In the genomic region with DNA sequence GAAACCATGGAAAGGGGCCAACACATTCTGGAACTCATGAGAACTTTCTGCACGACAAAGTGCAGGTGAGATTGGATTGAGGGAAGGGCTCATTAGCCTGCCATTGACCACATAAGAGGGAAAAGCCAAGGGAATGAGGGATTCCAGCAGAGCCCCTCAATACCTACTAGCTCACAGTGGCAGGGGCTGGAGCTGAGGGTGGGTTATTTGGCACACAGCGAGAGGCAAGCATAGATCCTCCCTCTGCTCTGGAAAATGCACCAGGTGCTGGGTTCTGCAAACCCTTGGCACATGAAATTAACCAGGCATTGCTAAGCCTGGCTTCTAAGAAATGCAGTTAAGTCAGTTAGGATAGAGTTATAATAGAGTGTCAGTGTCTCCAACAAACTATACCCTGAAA, we compare ENCODE assay signal across 30 cellular contexts.
"Had no signal": no experiment of that assay in that cellular context is flagged by ENCODE, and none has a peak within 500 bp of the region (broad histone marks: within the 10 kb centered on the region; RNA-seq: fewer than 3 reads in every experiment).

No MANE protein-coding gene starts in this region.

- H3K36me3 Mint-ChIP-seq: natural killer cell; neural progenitor cell; stimulated activated memory B cell treated with anti-CD40 and anti-IgM and Interleukin-4, amounts not matched to agents 10 μg/mL and 1 μg/mL and 100 μg/mL, for 72 hours; type B pancreatic cell had no signal

- H3K27ac Mint-ChIP-seq: natural killer cell; nephron; neural progenitor cell; progenitor cell of endocrine pancreas; stimulated activated memory B cell treated with anti-CD40 and anti-IgM and Interleukin-4, amounts not matched to agents 10 μg/mL and 1 μg/mL and 100 μg/mL, for 72 hours; stimulated activated naive CD8-positive, alpha-beta T cell treated with anti-CD3 and anti-CD28 coated beads, Interleukin-15, amount 100 ng/mL, for 72 hours; type B pancreatic cell had no signal

- H3K9me3 Mint-ChIP-seq: natural killer cell; nephron; neural progenitor cell; stimulated activated memory B cell treated with anti-CD40 and anti-IgM and Interleukin-4, amounts not matched to agents 10 μg/mL and 1 μg/mL and 100 μg/mL, for 72 hours; stimulated activated naive CD8-positive, alpha-beta T cell treated with anti-CD3 and anti-CD28 coated beads, Interleukin-15, amount 100 ng/mL, for 72 hours; type B pancreatic cell had no signal

- H3K27ac ChIP-seq: neural progenitor cell, ovary, parathyroid adenoma, psoas muscle, right lobe of liver, sigmoid colon, suprapubic skin, testis, tibial artery, transverse colon, upper lobe of right lung, uterus had no signal

- H3K9me3 ChIP-seq: ovary, psoas muscle, right lobe of liver, sigmoid colon, suprapubic skin, testis, tibial artery, transverse colon, upper lobe of right lung, uterus had no signal

- H3K9ac ChIP-seq: neural progenitor cell, parathyroid adenoma had no signal

- H3K4me3 Mint-ChIP-seq: natural killer cell; nephron; neural progenitor cell; stimulated activated memory B cell treated with anti-CD40 and anti-IgM and Interleukin-4, amounts not matched to agents 10 μg/mL and 1 μg/mL and 100 μg/mL, for 72 hours; stimulated activated naive CD8-positive, alpha-beta T cell treated with anti-CD3 and anti-CD28 coated beads, Interleukin-15, amount 100 ng/mL, for 72 hours; type B pancreatic cell had no signal

- H3K4me1 ChIP-seq: neural progenitor cell, parathyroid adenoma, psoas muscle, right lobe of liver, sigmoid colon, testis, tibial artery, transverse colon, uterus had no signal

- ATAC-seq: natural killer cell; stimulated activated memory B cell treated with anti-CD40 and anti-IgM and Interleukin-4, amounts not matched to agents 10 μg/mL and 1 μg/mL and 100 μg/mL, for 72 hours; stimulated activated naive CD8-positive, alpha-beta T cell treated with anti-CD3 and anti-CD28 coated beads, Interleukin-15, amount 100 ng/mL, for 72 hours; stimulated activated naive CD8-positive, alpha-beta T cell treated with anti-CD3 and anti-CD28 coated beads, Interleukin-15, Interleukin-2, amounts not matched to agents 100 U/mL and 50 U/mL, for 24 hours had no signal

- H2AFZ ChIP-seq: neural progenitor cell, parathyroid adenoma had no signal

- H3K27me3 ChIP-seq: ovary, right lobe of liver, sigmoid colon, suprapubic skin, testis, tibial artery, upper lobe of right lung, uterus had no signal

- H3K4me3 ChIP-seq: neural progenitor cell, ovary, psoas muscle, right lobe of liver, sigmoid colon, suprapubic skin, testis, tibial artery, transverse colon, upper lobe of right lung, uterus had no signal

- H3K4me2 ChIP-seq: neural progenitor cell had no signal

- DNase-seq: natural killer cell; occipital lobe; ovary; posterior cingulate gyrus; psoas muscle; right cardiac atrium; right lobe of liver; sigmoid colon; small intestine; stimulated activated CD4-positive, alpha-beta T cell treated with anti-CD3 and anti-CD28 coated beads, Interleukin-15, amount 100 ng/mL, for 24 hours; stimulated activated CD4-positive, alpha-beta T cell treated with anti-CD3 and anti-CD28 coated beads, Interleukin-2, amount 100 ng/mL, for 24 hours; stimulated activated CD4-positive, alpha-beta T cell treated with anti-CD3 and anti-CD28 coated beads, Interleukin-2, amount 100 ng/mL, for 48 hours; stimulated activated CD4-positive, alpha-beta T cell treated with anti-CD3 and anti-CD28 coated beads, Interleukin-4, amount 100 ng/mL, for 4 hours; stimulated activated CD8-positive, alpha-beta memory T cell treated with anti-CD3 and anti-CD28 coated beads, Interleukin-4, amount 100 ng/mL, for 48 hours; stimulated activated naive CD4-positive, alpha-beta T cell; stimulated activated naive CD8-positive, alpha-beta T cell treated with anti-CD3 and anti-CD28 coated beads, Interleukin-15, amount 100 ng/mL, for 72 hours; stimulated activated naive CD8-positive, alpha-beta T cell treated with anti-CD3 and anti-CD28 coated beads, Interleukin-15, Interleukin-2, amounts not matched to agents 100 U/mL and 50 U/mL, for 24 hours; substantia nigra; testis; tibial artery; transverse colon; upper lobe of right lung; uterus had no signal

- H3K4me1 Mint-ChIP-seq: natural killer cell; nephron; stimulated activated memory B cell treated with anti-CD40 and anti-IgM and Interleukin-4, amounts not matched to agents 10 μg/mL and 1 μg/mL and 100 μg/mL, for 72 hours; stimulated activated naive CD8-positive, alpha-beta T cell treated with anti-CD3 and anti-CD28 coated beads, Interleukin-15, amount 100 ng/mL, for 72 hours had no signal

- H3K36me3 ChIP-seq: neural progenitor cell, ovary, right lobe of liver, sigmoid colon, suprapubic skin, tibial artery, transverse colon, upper lobe of right lung, uterus had no signal

- H3K27me3 Mint-ChIP-seq: stimulated activated naive CD8-positive, alpha-beta T cell treated with anti-CD3 and anti-CD28 coated beads, Interleukin-15, amount 100 ng/mL, for 72 hours had no signal
